1 cellular context compared by ENCODE assay signal in genomic region chr12:53181935-53182334, GRCh38.
TF ChIP-seq lines count a peak whose summit lies in the region.

No MANE protein-coding gene starts in this region.

TF ChIP-seq in K562, 482 proteins besides CTCF, POLR2A, EP300 and RAD21:
- TF ChIP-seq TRIM24 (IDR thresholded peaks at IDR 0.05) (peak; percentile 75 to 76), KDM1A (IDR thresholded peaks at IDR 0.05) (0 out of 4 replicates have a peak, but pooled peaks of 1 of the 2 experiments have one; percentile 26), ADNP (tag; IDR thresholded peaks at IDR 0.05) (peak; percentile 46; the same call in 1 of the 2 replicates), CBX1 (IDR thresholded peaks at IDR 0.05; ENCODE audit: low read depth) (peak; percentile 36; the same call in 1 of the 2 replicates), CBX3 (IDR thresholded peaks at IDR 0.05; ENCODE audit: borderline replicate concordance in 1 of 2, low read length in 2 of 2) (peak in 1 of 2 experiments; percentile 85; a peak in 2 of 3 replicates), ELK1 (CRISPR knock-in tag; IDR thresholded peaks at IDR 0.05) (no peak), E2F1 (CRISPR knock-in tag; IDR thresholded peaks at IDR 0.05) (no peak), FIP1L1 (IDR thresholded peaks at IDR 0.05; ENCODE audit: low read depth, low read length, poor library complexity, severe bottlenecking) (no peak), NCOA1 (IDR thresholded peaks at IDR 0.05; ENCODE audit: low read depth) (no peak), TRIM28 (IDR thresholded peaks at IDR 0.05) (peak; percentile 92), SRF (CRISPR knock-in tag; IDR thresholded peaks at IDR 0.05) (no peak), ZNF316 (IDR thresholded peaks at IDR 0.05) (peak; percentile 95), STAT6 (CRISPR knock-in tag; IDR thresholded peaks at IDR 0.05) (no peak), TAF15 (IDR thresholded peaks at IDR 0.05; ENCODE audit: low read depth, low read length) (no peak)
